In genomic region chr10:61935085-61935484, GRCh38 we compare ENCODE assay signal across 15 cellular contexts. TPM values are rescaled to one million over a fixed set of nuclear protein-coding genes. Genes with fewer than 3 reads are reported as not detected.
DNase-seq lines count a peak whose midpoint lies in the region; TF ChIP-seq lines count a peak whose summit lies in the region.
"Had no signal": no experiment of that assay in that cellular context is flagged by ENCODE, and none has a peak within 500 bp of the region (broad histone marks: within the 10 kb centered on the region; RNA-seq: fewer than 3 reads in every experiment).

No MANE protein-coding gene starts in this region.

- H3K36me3 Mint-ChIP-seq in activated CD4-positive, alpha-beta memory T cell treated with anti-CD3 and anti-CD28 coated beads for 36 hours: peaks cover 45% of the 10 kb centered on the region
- peaks cover 64% of the 10 kb centered on the region for H3K36me3 Mint-ChIP-seq in activated CD4-positive, alpha-beta memory T cell treated with anti-CD3 and anti-CD28 coated beads, Interleukin-2, amount 10 ng/mL, durations not matched to agents 7 days and 5 days (ENCODE audit: low read depth)

- 58% methylated on average over 5 of the region's 5 CpGs for WGBS in hepatocyte (ENCODE audit: low lambda C conversion rate, missing lambda C conversion rate)
- 63% methylated on average over 5 of the region's 5 CpGs for WGBS in suprapubic skin

- no peak for TF ChIP-seq POLR2A in suprapubic skin (IDR thresholded peaks at IDR 0.05)

- H3K4me2 ChIP-seq in hepatocyte: peak overlapping the region; percentile 24
- H3K4me2 ChIP-seq: A549 had no signal

- H3K4me3 ChIP-seq in hepatocyte: no peak overlapping the region
- no peak overlapping the region for H3K4me3 ChIP-seq in suprapubic skin
- H3K4me3 ChIP-seq: A549, adrenal gland, ovary, SJSA1 had no signal

- H3K27ac ChIP-seq in hepatocyte (peak overlapping the region; percentile 77), suprapubic skin (peak overlapping the region; percentile 29)
- H3K27ac ChIP-seq: A549, adrenal gland, ovary, SJSA1 had no signal

- H2AFZ ChIP-seq in hepatocyte: no peak overlapping the region

- no peaks in the 10 kb centered on the region for H3K36me3 ChIP-seq in hepatocyte (replicated peaks; ENCODE audit: insufficient read depth, low read depth)
- no peaks in the 10 kb centered on the region for H3K36me3 ChIP-seq in suprapubic skin
- H3K36me3 ChIP-seq: adrenal gland, ovary had no signal

- intact Hi-C loops in activated CD4-positive, alpha-beta memory T cell treated with anti-CD3 and anti-CD28 coated beads for 36 hours (cut with micrococcal nuclease): loop anchor here (5.0 kb wide), 1 partner anchor 1332 kb away; no protein-coding TSS in a partner anchor

- no peak for TF ChIP-seq EP300 in suprapubic skin (IDR thresholded peaks at IDR 0.05)

- no peak for TF ChIP-seq CTCF in hepatocyte (IDR thresholded peaks at IDR 0.05; ENCODE audit: poor library complexity)
- TF ChIP-seq CTCF in suprapubic skin (IDR thresholded peaks at IDR 0.05): no peak

- H3K9me2 ChIP-seq in hepatocyte (replicated peaks; ENCODE audit: insufficient read depth): no peaks in the 10 kb centered on the region

- peaks cover 80% of the 10 kb centered on the region for H3K79me2 ChIP-seq in hepatocyte

- H3K9me3 Mint-ChIP-seq in activated CD4-positive, alpha-beta memory T cell treated with anti-CD3 and anti-CD28 coated beads for 36 hours: peaks cover 2% of the 10 kb centered on the region
- no peaks in the 10 kb centered on the region for H3K9me3 Mint-ChIP-seq in activated CD4-positive, alpha-beta memory T cell treated with anti-CD3 and anti-CD28 coated beads, Interleukin-2, amount 10 ng/mL, durations not matched to agents 7 days and 5 days

- H3K4me1 Mint-ChIP-seq in activated CD4-positive, alpha-beta memory T cell treated with anti-CD3 and anti-CD28 coated beads for 36 hours (ENCODE audit: low read depth): peaks cover 86% of the 10 kb centered on the region
- peaks cover 79% of the 10 kb centered on the region for H3K4me1 Mint-ChIP-seq in activated CD4-positive, alpha-beta memory T cell treated with anti-CD3 and anti-CD28 coated beads, Interleukin-2, amount 10 ng/mL, durations not matched to agents 7 days and 5 days

- CTCF ChIA-PET in activated CD4-positive, alpha-beta memory T cell treated with anti-CD3 and anti-CD28 coated beads for 36 hours (lab: Charles Lee): no interaction called here
- CTCF ChIA-PET in activated CD4-positive, alpha-beta memory T cell treated with anti-CD3 and anti-CD28 coated beads, Interleukin-2, amount 10 ng/mL, durations not matched to agents 7 days and 5 days (lab: Charles Lee): interaction anchor here (2.2 kb wide), 1 partner anchor 30 kb away, joined by 7 read pairs; no protein-coding TSS in a partner anchor

- H3K27ac Mint-ChIP-seq in activated CD4-positive, alpha-beta memory T cell treated with anti-CD3 and anti-CD28 coated beads for 36 hours: peak overlapping the region; percentile 63
- H3K27ac Mint-ChIP-seq in activated CD4-positive, alpha-beta memory T cell treated with anti-CD3 and anti-CD28 coated beads, Interleukin-2, amount 10 ng/mL, durations not matched to agents 7 days and 5 days: no peak overlapping the region

- H3K4me3 Mint-ChIP-seq in activated CD4-positive, alpha-beta memory T cell treated with anti-CD3 and anti-CD28 coated beads for 36 hours: no peak overlapping the region
- no peak overlapping the region for H3K4me3 Mint-ChIP-seq in activated CD4-positive, alpha-beta memory T cell treated with anti-CD3 and anti-CD28 coated beads, Interleukin-2, amount 10 ng/mL, durations not matched to agents 7 days and 5 days

- H3K4me1 ChIP-seq in hepatocyte (ENCODE audit: insufficient read depth) (peaks cover 51% of the 10 kb centered on the region), suprapubic skin (peaks cover 35% of the 10 kb centered on the region)

- POLR2A ChIA-PET in activated CD4-positive, alpha-beta memory T cell treated with anti-CD3 and anti-CD28 coated beads for 36 hours (lab: Charles Lee): interaction anchor here (1.2 to 4.0 kb wide), 2 partner anchors 29 to 32 kb away, joined by 3 to 20 read pairs; no protein-coding TSS in a partner anchor
- POLR2A ChIA-PET in activated CD4-positive, alpha-beta memory T cell treated with anti-CD3 and anti-CD28 coated beads, Interleukin-2, amount 10 ng/mL, durations not matched to agents 7 days and 5 days (lab: Charles Lee): interaction anchor here (0.8 to 18.0 kb wide), 8 partner anchors 9 to 119 kb away, joined by 3 to 382 read pairs (median 4); partner anchors contain the start of gene ARID5B

- DNase-seq in activated CD4-positive, alpha-beta memory T cell treated with anti-CD3 and anti-CD28 coated beads for 36 hours: no peak
- no peak for DNase-seq in activated CD4-positive, alpha-beta memory T cell treated with anti-CD3 and anti-CD28 coated beads, Interleukin-2, amount 10 ng/mL, durations not matched to agents 7 days and 5 days
- DNase-seq in SK-N-DZ (ENCODE audit: low spot score): peak; percentile 68
- DNase-seq in hepatocyte (ENCODE audit: low spot score): no peak
- no peak for DNase-seq in suprapubic skin (ENCODE audit: low spot score in 2 of 2)
- no peak for DNase-seq in dedifferentiated amniotic fluid mesenchymal stem cell (ENCODE audit: extremely low spot score)
- DNase-seq in effector CD4-positive, alpha-beta T cell: no peak
- DNase-seq in DMS 273 (lab: John Stamatoyannopoulos, UW; ENCODE audit: unreplicated experiment): no peak
- DNase-seq: adrenal gland, NCI-H1417, NCI-H345, ovary, small intestine had no signal

- no peaks in the 10 kb centered on the region for H4K20me1 ChIP-seq in hepatocyte (ENCODE audit: insufficient read depth, poor library complexity, severe bottlenecking)

- H3K27me3 ChIP-seq in hepatocyte (no peaks in the 10 kb centered on the region), suprapubic skin (no peaks in the 10 kb centered on the region)
- H3K27me3 ChIP-seq: adrenal gland, ovary, SJSA1 had no signal

- no peaks in the 10 kb centered on the region for H3K27me3 Mint-ChIP-seq in activated CD4-positive, alpha-beta memory T cell treated with anti-CD3 and anti-CD28 coated beads for 36 hours
- no peaks in the 10 kb centered on the region for H3K27me3 Mint-ChIP-seq in activated CD4-positive, alpha-beta memory T cell treated with anti-CD3 and anti-CD28 coated beads, Interleukin-2, amount 10 ng/mL, durations not matched to agents 7 days and 5 days

- H3K9me3 ChIP-seq in hepatocyte (ENCODE audit: low read depth) (no peaks in the 10 kb centered on the region), suprapubic skin (no peaks in the 10 kb centered on the region)
- H3K9me3 ChIP-seq: adrenal gland, ovary, SJSA1 had no signal

RNA-seq across cellular contexts. Expression of gene ARID5B, which starts 33.6 kb away (rescaled TPM):
- total RNA-seq in activated CD4-positive, alpha-beta memory T cell treated with anti-CD3 and anti-CD28 coated beads for 36 hours: 10 to 100 TPM; 79.4 to 79.6 TPM
- total RNA-seq in activated CD4-positive, alpha-beta memory T cell treated with anti-CD3 and anti-CD28 coated beads, Interleukin-2, amount 10 ng/mL, durations not matched to agents 7 days and 5 days: 10 to 100 TPM; 71.1 to 73.9 TPM
- 0.42 and 0.48 TPM in 2 replicates for polyA plus RNA-seq in SK-N-DZ (2014; cell fraction: cytosol; rRNA removed)
- 0.17 and 0.44 TPM in 2 replicates for polyA plus RNA-seq in SK-N-DZ (2014; cell fraction: nucleus; rRNA removed)
- 55.0 and 56.8 TPM in 2 replicates for total RNA-seq in hepatocyte
- polyA plus RNA-seq in hepatocyte: 53.2 and 82.8 TPM in 2 replicates
- 10 to 100 TPM; 45.4 to 75.2 (median 71.9) TPM for total RNA-seq in suprapubic skin
